8 cellular contexts compared by ENCODE assay signal in genomic region chr14:103520657-103521437, GRCh38. TPM values are rescaled to one million over a fixed set of nuclear protein-coding genes. Genes with fewer than 3 reads are reported as not detected.
DNase-seq lines count a peak whose midpoint lies in the region; ATAC-seq and TF ChIP-seq lines count a peak whose summit lies in the region.

No MANE protein-coding gene starts in this region.

- no peaks in the 10 kb centered on the region for H3K9me3 ChIP-seq in colonic mucosa

- ATAC-seq in GM21528 (IDR thresholded peaks at IDR 0.05; ENCODE audit: low FRiP score, unreplicated experiment) (peak; percentile 37), left lobe of liver (peak; percentile 60), HG03378 (IDR thresholded peaks at IDR 0.05; ENCODE audit: unreplicated experiment) (no peak)

- TF ChIP-seq CTCF in AG10803 (conservative IDR thresholded peaks at IDR 0.05; ENCODE audit: low read length) (peak; percentile 51), colonic mucosa (IDR thresholded peaks at IDR 0.05) (peak; percentile 44)

- peak overlapping the region; percentile 64 for H3K4me3 ChIP-seq in AG10803 (ENCODE audit: low read length)
- peak overlapping the region; percentile 57 for H3K4me3 ChIP-seq in colonic mucosa

- H3K36me3 ChIP-seq in colonic mucosa = no peaks in the 10 kb centered on the region

- intact Hi-C loops in colonic mucosa (cut with DNase I) = no loop called here

- H3K27me3 ChIP-seq in colonic mucosa = no peaks in the 10 kb centered on the region

- peaks cover 16% of the 10 kb centered on the region for H3K4me1 ChIP-seq in colonic mucosa

- H3K9ac ChIP-seq in colonic mucosa (ENCODE audit: low read depth in 2 of 2, low read length in 2 of 2) = peak overlapping the region; percentile 70 to 81

- peak; percentile 71 for DNase-seq in AG10803 (ENCODE audit: low read depth)
- peak; percentile 89 for DNase-seq in NCI-H2171 treated with DMSO at 0.1 percent for 48 hours (lab: John Stamatoyannopoulos, UW)
- DNase-seq in activated CD4-positive, alpha-beta T cell treated with anti-CD3 and anti-CD28 coated beads for 1 hour = peak; percentile 56
- peak; percentile 83 for DNase-seq in colonic mucosa
- peak; percentile 70 for DNase-seq in left lobe of liver (ENCODE audit: low spot score)
- DNase-seq in stimulated activated CD4-positive, alpha-beta T cell treated with anti-CD3 and anti-CD28 coated beads, Interleukin-4, amount 100 ng/mL, for 24 hours = peak; percentile 52

- H3K27ac ChIP-seq in colonic mucosa = peak overlapping the region; percentile 59

RNA-seq across cellular contexts. Expression of gene CKB, which starts 1.8 kb away (rescaled TPM):
- total RNA-seq in colonic mucosa (1,000 to 10,000 TPM; 1,501 to 4,641 TPM), left lobe of liver (10.2 TPM)

RNA-seq across cellular contexts. Expression of gene TRMT61A, which starts 8.1 kb away (rescaled TPM):
- total RNA-seq in colonic mucosa = 10 to 100 TPM in 1 of 2 donors, 1 to 10 TPM in 1; 10.0 to 17.8 TPM
- 6.0 TPM for total RNA-seq in left lobe of liver

RNA-seq across cellular contexts. Expression of gene BAG5, which starts 41.6 kb away (rescaled TPM):
- total RNA-seq in colonic mucosa (10 to 100 TPM; 26.8 to 29.7 TPM), left lobe of liver (7.5 TPM)

RNA-seq across cellular contexts. Expression of gene COA8, which starts 41.9 kb away (rescaled TPM):
- total RNA-seq in colonic mucosa = 10 to 100 TPM; 37.1 to 41.5 TPM
- 17.1 TPM for total RNA-seq in left lobe of liver

Comparison
In these comparisons a context has a peak if more than half of its experiments do, and no peak if none do; other contexts are left out.
1. RNA of gene CKB, which starts 1.8 kb away (total RNA-seq): 1,501 to 4,641 TPM in colonic mucosa; 10.2 TPM in left lobe of liver (single experiment); every median in the first group is over 100 times any median in the second.
2. Peak in every context shown above with its lines, with median percentiles within 50 percentile points of each other: DNase-seq.